4 cellular contexts compared by ENCODE assay signal in genomic region chr1:46241733-46242132, GRCh38. TPM values are rescaled to one million over a fixed set of nuclear protein-coding genes. Genes with fewer than 3 reads are reported as not detected.
"Had no signal": no experiment of that assay in that cellular context is flagged by ENCODE, and none has a peak within 500 bp of the region (broad histone marks: within the 10 kb centered on the region; RNA-seq: fewer than 3 reads in every experiment).

No MANE protein-coding gene starts in this region.

RNA-seq across cellular contexts. Expression of gene RAD54L, which starts 5.8 kb away (rescaled TPM):
- total RNA-seq: ascending aorta had no signal

RNA-seq across cellular contexts. Expression of gene LURAP1, which starts 38.6 kb away (rescaled TPM):
- total RNA-seq: activated naive CD8-positive, alpha-beta T cell treated with anti-CD3 and anti-CD28 coated beads for 36 hours; activated T-cell treated with anti-CD3 and anti-CD28 coated beads, Interleukin-2, amount 50 U/mL, for 4 hours; activated T-helper 1 cell treated with anti-CD3 and anti-CD28 coated beads, Interleukin-12 subunit alpha, Interleukin-12 subunit beta, Interleukin-2, Interleukin-4 antibody, amounts not matched to agents 30 ng/mL and 10 ng/mL and 1 ng/mL, durations not matched to agents 14 hours and 24 hours and 36 hours had no signal
